2 cellular contexts compared by ENCODE assay signal in the genomic region with DNA sequence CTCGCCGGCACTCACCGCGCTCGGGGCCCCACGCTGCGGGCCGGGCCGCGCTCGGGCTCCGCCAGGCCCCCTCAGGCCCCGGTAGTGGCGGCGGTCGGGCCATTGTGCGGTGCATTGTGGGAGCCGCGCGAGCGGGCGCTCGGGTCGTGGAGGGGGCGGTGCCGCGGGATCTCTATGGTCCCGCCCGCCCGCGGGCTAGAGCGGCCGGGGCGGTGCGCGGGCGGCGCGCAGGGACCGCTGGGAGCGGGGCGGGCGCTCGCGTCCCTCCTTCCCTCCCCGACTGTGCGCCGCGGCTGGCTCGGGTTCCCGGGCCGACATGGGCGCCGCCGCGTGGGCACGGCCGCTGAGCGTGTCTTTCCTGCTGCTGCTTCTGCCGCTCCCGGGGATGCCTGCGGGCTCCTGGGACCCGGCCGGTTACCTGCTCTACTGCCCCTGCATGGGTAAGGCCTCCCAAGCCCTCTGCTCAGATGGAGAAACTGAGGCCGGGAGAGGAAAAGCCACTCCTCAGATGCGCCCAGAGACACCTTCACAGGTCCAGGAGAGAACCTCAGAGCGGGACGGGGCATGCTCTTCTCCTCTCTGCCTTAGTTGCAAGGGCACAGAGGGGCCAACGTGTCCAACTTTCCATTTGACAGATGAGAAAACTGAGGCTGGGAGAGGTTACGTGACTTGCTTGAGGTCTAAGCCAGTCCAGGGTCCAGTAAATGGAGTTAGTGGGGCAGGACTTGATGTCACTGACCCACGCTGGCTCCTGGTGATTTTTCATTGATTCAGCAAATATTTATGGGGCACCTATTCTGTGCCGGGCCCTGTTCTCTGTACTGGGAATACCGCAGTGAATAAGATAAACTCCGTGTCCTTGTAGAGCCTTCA.
TF ChIP-seq lines count a peak whose summit lies in the region.

A gene with protein sequence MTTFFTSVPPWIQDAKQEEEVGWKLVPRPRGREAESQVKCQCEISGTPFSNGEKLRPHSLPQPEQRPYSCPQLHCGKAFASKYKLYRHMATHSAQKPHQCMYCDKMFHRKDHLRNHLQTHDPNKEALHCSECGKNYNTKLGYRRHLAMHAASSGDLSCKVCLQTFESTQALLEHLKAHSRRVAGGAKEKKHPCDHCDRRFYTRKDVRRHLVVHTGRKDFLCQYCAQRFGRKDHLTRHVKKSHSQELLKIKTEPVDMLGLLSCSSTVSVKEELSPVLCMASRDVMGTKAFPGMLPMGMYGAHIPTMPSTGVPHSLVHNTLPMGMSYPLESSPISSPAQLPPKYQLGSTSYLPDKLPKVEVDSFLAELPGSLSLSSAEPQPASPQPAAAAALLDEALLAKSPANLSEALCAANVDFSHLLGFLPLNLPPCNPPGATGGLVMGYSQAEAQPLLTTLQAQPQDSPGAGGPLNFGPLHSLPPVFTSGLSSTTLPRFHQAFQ (minus strand): TSS at position 118 of the 873 bp plus-strand sequence. CDS start 5,565 bp downstream, outside the sequence.
A gene (plus strand): TSS at position 255 of the 873 bp plus-strand sequence. CDS start 62 bp downstream, at position 317.

TF ChIP-seq in HEK293, 187 proteins besides CTCF, POLR2A, EP300 and RAD21 (continued from another document and continues in another):
- TF ChIP-seq, protein P1, sequence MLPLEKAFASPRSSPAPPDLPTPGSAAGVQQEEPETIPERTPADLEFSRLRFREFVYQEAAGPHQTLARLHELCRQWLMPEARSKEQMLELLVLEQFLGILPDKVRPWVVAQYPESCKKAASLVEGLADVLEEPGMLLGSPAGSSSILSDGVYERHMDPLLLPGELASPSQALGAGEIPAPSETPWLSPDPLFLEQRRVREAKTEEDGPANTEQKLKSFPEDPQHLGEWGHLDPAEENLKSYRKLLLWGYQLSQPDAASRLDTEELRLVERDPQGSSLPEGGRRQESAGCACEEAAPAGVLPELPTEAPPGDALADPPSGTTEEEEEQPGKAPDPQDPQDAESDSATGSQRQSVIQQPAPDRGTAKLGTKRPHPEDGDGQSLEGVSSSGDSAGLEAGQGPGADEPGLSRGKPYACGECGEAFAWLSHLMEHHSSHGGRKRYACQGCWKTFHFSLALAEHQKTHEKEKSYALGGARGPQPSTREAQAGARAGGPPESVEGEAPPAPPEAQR (tag by site-specific recombination; IDR thresholded peaks at IDR 0.05): no peak
- TF ChIP-seq ZNF560 (tag by site-specific recombination; IDR thresholded peaks at IDR 0.05; ENCODE audit: borderline replicate concordance): no peak
- TF ChIP-seq ZNF146 (tag by site-specific recombination; IDR thresholded peaks at IDR 0.05): no peak
- no peak for TF ChIP-seq GLI2 (tag by site-specific recombination; IDR thresholded peaks at IDR 0.05; ENCODE audit: borderline replicate concordance, low read depth)
- peak; percentile 33; the same call in 1 of the 2 replicates for TF ChIP-seq ZFHX2 (tag by site-specific recombination; conservative IDR thresholded peaks at IDR 0.05)
- TF ChIP-seq ZNF555 (tag by site-specific recombination; conservative IDR thresholded peaks at IDR 0.05): no peak
- 0 out of 2 replicates have a peak, but pooled peaks have one; percentile 48 for TF ChIP-seq ZNF391 (tag by site-specific recombination; IDR thresholded peaks at IDR 0.05; ENCODE audit: borderline replicate concordance, low read depth)
- TF ChIP-seq YY2 (tag by site-specific recombination; IDR thresholded peaks at IDR 0.05): no peak
- no peak for TF ChIP-seq ZNF707 (tag by site-specific recombination; IDR thresholded peaks at IDR 0.05)
- no peak for TF ChIP-seq ZNF221 (tag by site-specific recombination; IDR thresholded peaks at IDR 0.05; ENCODE audit: borderline replicate concordance)
- TF ChIP-seq ZNF433 (tag by site-specific recombination; IDR thresholded peaks at IDR 0.05; ENCODE audit: low read depth): no peak
- TF ChIP-seq ZEB2 (tag by site-specific recombination; IDR thresholded peaks at IDR 0.05): peak; percentile 61; the same call in 1 of the 2 replicates
- TF ChIP-seq, protein P2, sequence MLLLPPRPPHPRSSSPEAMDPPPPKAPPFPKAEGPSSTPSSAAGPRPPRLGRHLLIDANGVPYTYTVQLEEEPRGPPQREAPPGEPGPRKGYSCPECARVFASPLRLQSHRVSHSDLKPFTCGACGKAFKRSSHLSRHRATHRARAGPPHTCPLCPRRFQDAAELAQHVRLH (tag by site-specific recombination; IDR thresholded peaks at IDR 0.05): no peak
- TF ChIP-seq KLF16 (tag by site-specific recombination; IDR thresholded peaks at IDR 0.05): no peak
- TF ChIP-seq, protein P3, sequence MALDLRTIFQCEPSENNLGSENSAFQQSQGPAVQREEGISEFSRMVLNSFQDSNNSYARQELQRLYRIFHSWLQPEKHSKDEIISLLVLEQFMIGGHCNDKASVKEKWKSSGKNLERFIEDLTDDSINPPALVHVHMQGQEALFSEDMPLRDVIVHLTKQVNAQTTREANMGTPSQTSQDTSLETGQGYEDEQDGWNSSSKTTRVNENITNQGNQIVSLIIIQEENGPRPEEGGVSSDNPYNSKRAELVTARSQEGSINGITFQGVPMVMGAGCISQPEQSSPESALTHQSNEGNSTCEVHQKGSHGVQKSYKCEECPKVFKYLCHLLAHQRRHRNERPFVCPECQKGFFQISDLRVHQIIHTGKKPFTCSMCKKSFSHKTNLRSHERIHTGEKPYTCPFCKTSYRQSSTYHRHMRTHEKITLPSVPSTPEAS (tag by site-specific recombination; IDR thresholded peaks at IDR 0.05): no peak
- TF ChIP-seq ZBTB7A (tag by site-specific recombination; IDR thresholded peaks at IDR 0.05; ENCODE audit: low read depth): no peak
- TF ChIP-seq, protein P4, sequence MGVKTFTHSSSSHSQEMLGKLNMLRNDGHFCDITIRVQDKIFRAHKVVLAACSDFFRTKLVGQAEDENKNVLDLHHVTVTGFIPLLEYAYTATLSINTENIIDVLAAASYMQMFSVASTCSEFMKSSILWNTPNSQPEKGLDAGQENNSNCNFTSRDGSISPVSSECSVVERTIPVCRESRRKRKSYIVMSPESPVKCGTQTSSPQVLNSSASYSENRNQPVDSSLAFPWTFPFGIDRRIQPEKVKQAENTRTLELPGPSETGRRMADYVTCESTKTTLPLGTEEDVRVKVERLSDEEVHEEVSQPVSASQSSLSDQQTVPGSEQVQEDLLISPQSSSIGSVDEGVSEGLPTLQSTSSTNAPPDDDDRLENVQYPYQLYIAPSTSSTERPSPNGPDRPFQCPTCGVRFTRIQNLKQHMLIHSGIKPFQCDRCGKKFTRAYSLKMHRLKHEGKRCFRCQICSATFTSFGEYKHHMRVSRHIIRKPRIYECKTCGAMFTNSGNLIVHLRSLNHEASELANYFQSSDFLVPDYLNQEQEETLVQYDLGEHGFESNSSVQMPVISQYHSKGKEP (tag by site-specific recombination; IDR thresholded peaks at IDR 0.05): peak; percentile 55
- TF ChIP-seq ZNF521 (tag by site-specific recombination; IDR thresholded peaks at IDR 0.05): no peak
- 0 out of 2 replicates have a peak, but pooled peaks have one; percentile 34 for TF ChIP-seq KLF10 (tag by site-specific recombination; IDR thresholded peaks at IDR 0.05)
- no peak for TF ChIP-seq ZNF184 (tag by site-specific recombination; IDR thresholded peaks at IDR 0.05)
- TF ChIP-seq ZNF791 (tag by site-specific recombination; IDR thresholded peaks at IDR 0.05): no peak
- no peak for TF ChIP-seq SCRT1 (tag by site-specific recombination; IDR thresholded peaks at IDR 0.05; ENCODE audit: borderline replicate concordance)
- 0 out of 2 replicates have a peak, but pooled peaks have one; percentile 60 for TF ChIP-seq ZNF501 (tag by site-specific recombination; IDR thresholded peaks at IDR 0.05)
- TF ChIP-seq, protein P5, sequence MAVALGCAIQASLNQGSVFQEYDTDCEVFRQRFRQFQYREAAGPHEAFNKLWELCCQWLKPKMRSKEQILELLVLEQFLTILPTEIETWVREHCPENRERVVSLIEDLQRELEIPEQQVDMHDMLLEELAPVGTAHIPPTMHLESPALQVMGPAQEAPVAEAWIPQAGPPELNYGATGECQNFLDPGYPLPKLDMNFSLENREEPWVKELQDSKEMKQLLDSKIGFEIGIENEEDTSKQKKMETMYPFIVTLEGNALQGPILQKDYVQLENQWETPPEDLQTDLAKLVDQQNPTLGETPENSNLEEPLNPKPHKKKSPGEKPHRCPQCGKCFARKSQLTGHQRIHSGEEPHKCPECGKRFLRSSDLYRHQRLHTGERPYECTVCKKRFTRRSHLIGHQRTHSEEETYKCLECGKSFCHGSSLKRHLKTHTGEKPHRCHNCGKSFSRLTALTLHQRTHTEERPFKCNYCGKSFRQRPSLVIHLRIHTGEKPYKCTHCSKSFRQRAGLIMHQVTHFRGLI (tag by site-specific recombination; IDR thresholded peaks at IDR 0.05): no peak

TF ChIP-seq in SK-N-SH, 30 proteins besides CTCF, POLR2A, EP300 and RAD21 (continued from another document):
- TF ChIP-seq, protein P6, sequence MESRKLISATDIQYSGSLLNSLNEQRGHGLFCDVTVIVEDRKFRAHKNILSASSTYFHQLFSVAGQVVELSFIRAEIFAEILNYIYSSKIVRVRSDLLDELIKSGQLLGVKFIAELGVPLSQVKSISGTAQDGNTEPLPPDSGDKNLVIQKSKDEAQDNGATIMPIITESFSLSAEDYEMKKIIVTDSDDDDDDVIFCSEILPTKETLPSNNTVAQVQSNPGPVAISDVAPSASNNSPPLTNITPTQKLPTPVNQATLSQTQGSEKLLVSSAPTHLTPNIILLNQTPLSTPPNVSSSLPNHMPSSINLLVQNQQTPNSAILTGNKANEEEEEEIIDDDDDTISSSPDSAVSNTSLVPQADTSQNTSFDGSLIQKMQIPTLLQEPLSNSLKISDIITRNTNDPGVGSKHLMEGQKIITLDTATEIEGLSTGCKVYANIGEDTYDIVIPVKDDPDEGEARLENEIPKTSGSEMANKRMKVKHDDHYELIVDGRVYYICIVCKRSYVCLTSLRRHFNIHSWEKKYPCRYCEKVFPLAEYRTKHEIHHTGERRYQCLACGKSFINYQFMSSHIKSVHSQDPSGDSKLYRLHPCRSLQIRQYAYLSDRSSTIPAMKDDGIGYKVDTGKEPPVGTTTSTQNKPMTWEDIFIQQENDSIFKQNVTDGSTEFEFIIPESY (IDR thresholded peaks at IDR 0.05; ENCODE audit: borderline replicate concordance, low read depth): no peak
- TF ChIP-seq RXRA (IDR thresholded peaks at IDR 0.05; ENCODE audit: borderline replicate concordance, low read depth): no peak
